Comparison of ENCODE assay signal across 19 cellular contexts in the genomic region with DNA sequence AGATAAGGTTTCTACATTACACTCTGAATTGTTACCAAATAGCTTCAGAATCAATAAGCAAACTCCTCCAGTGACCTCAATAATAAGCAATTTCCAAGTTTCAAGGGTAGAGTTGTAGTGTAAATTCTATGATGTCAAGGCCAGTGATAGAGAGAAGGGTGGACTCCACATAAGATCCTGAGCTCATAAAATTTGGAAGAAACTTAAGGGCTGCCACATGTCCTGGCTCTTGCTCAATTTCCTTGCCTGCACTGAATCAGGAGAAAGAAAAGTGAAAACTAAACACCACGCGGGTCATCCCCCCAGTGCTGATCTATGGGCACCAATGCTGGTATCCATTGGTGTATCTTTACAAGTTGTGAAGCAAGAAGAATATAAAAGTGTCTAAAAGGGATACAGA.
A peak's percentile ranks its signal among the peaks of the same experiment; 100 is the strongest.
DNase-seq lines count a peak whose midpoint lies in the region; ATAC-seq and TF ChIP-seq lines count a peak whose summit lies in the region.
"Had no signal": no experiment of that assay in that cellular context is flagged by ENCODE, and none has a peak within 500 bp of the region (broad histone marks: within the 10 kb centered on the region; RNA-seq: fewer than 3 reads in every experiment).

No MANE protein-coding gene starts in this region.

- no peak overlapping the region for H4K8ac ChIP-seq in neuronal stem cell (ENCODE audit: low read depth, low read length)

- POLR2A ChIA-PET in CD8-positive, alpha-beta T cell (lab: Charles Lee), result no interaction called here

- peak; percentile 34 for DNase-seq in AG10803 (ENCODE audit: low read depth)
- DNase-seq in GM23248, result peak; percentile 10
- peak; percentile 73 for DNase-seq in fibroblast of gingiva (ENCODE audit: low read depth)
- peak; percentile 16 for DNase-seq in hepatocyte (ENCODE audit: low spot score)
- no peak for DNase-seq in CD8-positive, alpha-beta T cell
- DNase-seq in neuronal stem cell (ENCODE audit: low spot score), result no peak
- no peak for DNase-seq in NCI-H2081 (lab: John Stamatoyannopoulos, UW)
- DNase-seq: CD4-positive, alpha-beta memory T cell; DND-41; GOT3; Karpas-422; NCI-H1417 treated with DMSO at 0.1 percent for 48 hours; NCI-H187; NCI-H510A treated with DMSO at 0.1 percent for 48 hours; NCI-H748 treated with DMSO at 0.1 percent for 48 hours; NK-92 treated with Interleukin-12 subunit alpha and Interleukin-12 subunit beta, amount 100 ng/mL, for 24 hours had no signal

- H3K4me1 ChIP-seq in GM23248 (ENCODE audit: insufficient read depth) (no peaks in the 10 kb centered on the region), hepatocyte (ENCODE audit: insufficient read depth) (no peaks in the 10 kb centered on the region), neuronal stem cell (ENCODE audit: control insufficient read depth in 2 of 2, insufficient read depth in 1 of 2, low read depth in 1 of 2, low read length in 2 of 2) (no peaks in the 10 kb centered on the region)
- no peaks in the 10 kb centered on the region for H3K4me1 ChIP-seq in CD8-positive, alpha-beta T cell (ENCODE audit: insufficient read depth, low read length)
- H3K4me1 ChIP-seq: A549 had no signal

- H3K4me3 ChIP-seq in AG10803 (ENCODE audit: low read length), result no peak overlapping the region
- H3K4me3 ChIP-seq in GM23248, result no peak overlapping the region
- no peak overlapping the region for H3K4me3 ChIP-seq in hepatocyte
- no peak overlapping the region for H3K4me3 ChIP-seq in CD8-positive, alpha-beta T cell (ENCODE audit: low read depth, low read length)
- no peak overlapping the region for H3K4me3 ChIP-seq in neuronal stem cell (ENCODE audit: low read length in 2 of 2)
- H3K4me3 ChIP-seq: A549; BLaER1 treated with 17β-estradiol and CSF1 and Interleukin-3, amounts not matched to agents 10 nM and 100 nM had no signal

- H3K27me3 ChIP-seq in GM23248 (replicated peaks; ENCODE audit: insufficient read depth) (no peaks in the 10 kb centered on the region), hepatocyte (no peaks in the 10 kb centered on the region), neuronal stem cell (ENCODE audit: control insufficient read depth in 3 of 3, insufficient read depth in 3 of 3, low read depth in 1 of 3, low read length in 3 of 3) (no peaks in the 10 kb centered on the region)
- no peaks in the 10 kb centered on the region for H3K27me3 ChIP-seq in CD8-positive, alpha-beta T cell (ENCODE audit: insufficient read depth, low read length)
- H3K27me3 ChIP-seq: BLaER1 treated with 17β-estradiol and CSF1 and Interleukin-3, amounts not matched to agents 10 nM and 100 nM had no signal

- no peak overlapping the region for H2BK5ac ChIP-seq in neuronal stem cell (ENCODE audit: low read length)

- no peak overlapping the region for H3K18ac ChIP-seq in neuronal stem cell (ENCODE audit: low read length)

- H3K4ac ChIP-seq in neuronal stem cell (ENCODE audit: low read length), result no peak overlapping the region

- H3K36me3 ChIP-seq in GM23248 (ENCODE audit: low read depth) (no peaks in the 10 kb centered on the region), hepatocyte (replicated peaks; ENCODE audit: insufficient read depth, low read depth) (no peaks in the 10 kb centered on the region), neuronal stem cell (replicated peaks in 1 of 2; ENCODE audit: control insufficient read depth in 2 of 2, insufficient read depth in 2 of 2, low read length in 2 of 2) (no peaks in the 10 kb centered on the region)
- no peaks in the 10 kb centered on the region for H3K36me3 ChIP-seq in CD8-positive, alpha-beta T cell (ENCODE audit: insufficient read depth, low read length)
- H3K36me3 ChIP-seq: BLaER1 treated with 17β-estradiol and CSF1 and Interleukin-3, amounts not matched to agents 10 nM and 100 nM had no signal

- H2BK12ac ChIP-seq in neuronal stem cell (ENCODE audit: low read length), result no peak overlapping the region

- no peaks in the 10 kb centered on the region for H3K79me2 ChIP-seq in GM23248 (ENCODE audit: insufficient read depth)
- no peaks in the 10 kb centered on the region for H3K79me2 ChIP-seq in hepatocyte

- no peak overlapping the region for H2BK120ac ChIP-seq in neuronal stem cell (ENCODE audit: low read depth, low read length)

- H3K9me3 Mint-ChIP-seq in CD8-positive, alpha-beta T cell, result peaks cover 6% of the 10 kb centered on the region

- H3F3A ChIP-seq in GM23248 (ENCODE audit: insufficient read depth), result no peaks in the 10 kb centered on the region

- H3K9me3 ChIP-seq in GM23248 (ENCODE audit: low read depth) (no peaks in the 10 kb centered on the region), hepatocyte (ENCODE audit: low read depth) (no peaks in the 10 kb centered on the region), neuronal stem cell (replicated peaks in 1 of 2; ENCODE audit: control insufficient read depth in 2 of 2, insufficient read depth in 1 of 2, low read depth in 1 of 2, low read length in 2 of 2) (no peaks in the 10 kb centered on the region)
- H3K9me3 ChIP-seq in CD8-positive, alpha-beta T cell (ENCODE audit: low read length), result no peaks in the 10 kb centered on the region
- H3K9me3 ChIP-seq: A549; BLaER1 treated with 17β-estradiol and CSF1 and Interleukin-3, amounts not matched to agents 10 nM and 100 nM had no signal

- H3K4me3 Mint-ChIP-seq in CD8-positive, alpha-beta T cell, result no peak overlapping the region
- H3K4me3 Mint-ChIP-seq: CD4-positive, alpha-beta memory T cell had no signal

- no peak overlapping the region for H2BK15ac ChIP-seq in neuronal stem cell (ENCODE audit: low read length)

- H3K4me2 ChIP-seq in GM23248 (ENCODE audit: unreplicated experiment), result no peak overlapping the region
- no peak overlapping the region for H3K4me2 ChIP-seq in hepatocyte
- no peak overlapping the region for H3K4me2 ChIP-seq in neuronal stem cell (ENCODE audit: insufficient read depth, low read length, poor library complexity, severe bottlenecking)
- H3K4me2 ChIP-seq: A549; BLaER1 treated with 17β-estradiol and CSF1 and Interleukin-3, amounts not matched to agents 10 nM and 100 nM had no signal

- H3K14ac ChIP-seq in neuronal stem cell (ENCODE audit: low read length), result no peak overlapping the region

- no peaks in the 10 kb centered on the region for H4K20me1 ChIP-seq in GM23248 (ENCODE audit: insufficient read depth)
- no peaks in the 10 kb centered on the region for H4K20me1 ChIP-seq in hepatocyte (ENCODE audit: insufficient read depth, poor library complexity, severe bottlenecking)
- H4K20me1 ChIP-seq: BLaER1 treated with 17β-estradiol and CSF1 and Interleukin-3, amounts not matched to agents 10 nM and 100 nM had no signal

- H3K23ac ChIP-seq in neuronal stem cell (ENCODE audit: low read depth, low read length, poor library complexity), result no peak overlapping the region

- no peaks in the 10 kb centered on the region for H3K79me1 ChIP-seq in neuronal stem cell (ENCODE audit: low read depth, low read length)

- no peak overlapping the region for H3K9ac ChIP-seq in GM23248
- no peak overlapping the region for H3K9ac ChIP-seq in neuronal stem cell (ENCODE audit: low read depth, low read length, poor library complexity)
- H3K9ac ChIP-seq: BLaER1 treated with 17β-estradiol and CSF1 and Interleukin-3, amounts not matched to agents 10 nM and 100 nM had no signal

- H2AFZ ChIP-seq in GM23248 (no peak overlapping the region), hepatocyte (no peak overlapping the region), neuronal stem cell (ENCODE audit: low read length) (no peak overlapping the region)

- H4K91ac ChIP-seq in neuronal stem cell (ENCODE audit: low read depth, low read length, poor library complexity), result no peak overlapping the region

- intact Hi-C loops in CD8-positive, alpha-beta T cell (cut with DNase I, micrococcal nuclease), result loop anchor here in 1 of 2 experiments (1.0 kb wide), 1 partner anchor 8 kb away; no protein-coding TSS in a partner anchor

- no peaks in the 10 kb centered on the region for H3K27me3 Mint-ChIP-seq in CD8-positive, alpha-beta T cell (ENCODE audit: low read depth)
- H3K27me3 Mint-ChIP-seq: CD4-positive, alpha-beta memory T cell had no signal

- no peak for ATAC-seq in CD8-positive, alpha-beta T cell
- ATAC-seq in HG02623 (IDR thresholded peaks at IDR 0.05; ENCODE audit: unreplicated experiment), result no peak
- ATAC-seq: A549 had no signal

- no peak overlapping the region for H2AK5ac ChIP-seq in neuronal stem cell (ENCODE audit: low read depth, low read length)

- TF ChIP-seq CTCF in AG10803 (conservative IDR thresholded peaks at IDR 0.05; ENCODE audit: low read length) (no peak), hepatocyte (IDR thresholded peaks at IDR 0.05; ENCODE audit: poor library complexity) (no peak)
- TF ChIP-seq CTCF in CD8-positive, alpha-beta T cell (IDR thresholded peaks at IDR 0.05), result no peak

- H3K9me2 ChIP-seq in GM23248 (ENCODE audit: insufficient read depth) (no peaks in the 10 kb centered on the region), hepatocyte (replicated peaks; ENCODE audit: insufficient read depth) (no peaks in the 10 kb centered on the region)

- H3K4me1 Mint-ChIP-seq in CD8-positive, alpha-beta T cell (ENCODE audit: low read depth), result no peaks in the 10 kb centered on the region
- H3K4me1 Mint-ChIP-seq: CD4-positive, alpha-beta memory T cell had no signal

- 45 to 49% methylated on average over 2 of the region's 2 CpGs for WGBS in GM23248 (ENCODE audit: low coverage in 1 of 2, low lambda C conversion rate in 2 of 2, missing lambda C conversion rate in 2 of 2), 2 experiments
- WGBS in hepatocyte (ENCODE audit: low lambda C conversion rate, missing lambda C conversion rate), result 58% methylated on average over 2 of the region's 2 CpGs
- no CpG with 5 or more reads among the region's 2 CpGs for WGBS in neuronal stem cell (ENCODE audit: extremely low coverage in 2 of 2, insufficient read length in 2 of 2, insufficient replicate concordance in 1 of 2), 2 donors

- CTCF ChIA-PET in CD8-positive, alpha-beta T cell (lab: Charles Lee), result no interaction called here

- in situ Hi-C loops in GM23248 (cut with MboI), result no loop called here

- H3K27ac ChIP-seq in GM23248 (no peak overlapping the region), hepatocyte (no peak overlapping the region), neuronal stem cell (replicated peaks; ENCODE audit: low read length) (no peak overlapping the region)
- H3K27ac ChIP-seq in CD8-positive, alpha-beta T cell (ENCODE audit: low read depth, low read length), result no peak overlapping the region
- H3K27ac ChIP-seq: A549; BLaER1 treated with 17β-estradiol and CSF1 and Interleukin-3, amounts not matched to agents 10 nM and 100 nM had no signal

- H3K36me3 Mint-ChIP-seq in CD8-positive, alpha-beta T cell, result no peaks in the 10 kb centered on the region
- H3K36me3 Mint-ChIP-seq: CD4-positive, alpha-beta memory T cell had no signal

- no peak overlapping the region for H3K27ac Mint-ChIP-seq in CD8-positive, alpha-beta T cell
- H3K27ac Mint-ChIP-seq: CD4-positive, alpha-beta memory T cell had no signal

Comparison
In these comparisons a context has a peak if more than half of its experiments do, and no peak if none do; other contexts are left out.
1. DNase-seq: peak in AG10803 (single experiment), GM23248 (single experiment), fibroblast of gingiva (single experiment) and hepatocyte (single experiment); none in CD8-positive, alpha-beta T cell (0 of 7), neuronal stem cell (single experiment) and NCI-H2081 (0 of 2).